Comparison of ENCODE assay signal across 8 cellular contexts in genomic region chr16:1532081-1532760, GRCh38. TPM values are rescaled to one million over a fixed set of nuclear protein-coding genes. Genes with fewer than 3 reads are reported as not detected.
DNase-seq lines count a peak whose midpoint lies in the region; TF ChIP-seq lines count a peak whose summit lies in the region.
"Had no signal": no experiment of that assay in that cellular context is flagged by ENCODE, and none has a peak within 500 bp of the region (broad histone marks: within the 10 kb centered on the region; RNA-seq: fewer than 3 reads in every experiment).

No MANE protein-coding gene starts in this region.

- TF ChIP-seq CTCF in cardiac fibroblast (IDR thresholded peaks at IDR 0.05; ENCODE audit: low read depth, low read length) (no peak), lower leg skin (IDR thresholded peaks at IDR 0.05) (no peak)

- no peaks in the 10 kb centered on the region for H3K27me3 ChIP-seq in NT2/D1 (ENCODE audit: insufficient read depth, insufficient read length)

- 24 to 38% methylated on average over 22 to 25 of the region's 28 CpGs for WGBS in lower leg skin, 2 donors

- peaks cover 23% of the 10 kb centered on the region for H3K4me1 ChIP-seq in NT2/D1 (ENCODE audit: insufficient read depth, insufficient read length)

- H3K4me3 ChIP-seq in NT2/D1 (ENCODE audit: insufficient read length, low read depth) (no peak overlapping the region), cardiac fibroblast (replicated peaks in 1 of 2; ENCODE audit: low read depth in 2 of 2, low read length in 2 of 2) (peak overlapping the region in 1 of 2 donors; percentile 90), lower leg skin (ENCODE audit: low read depth, poor library complexity, severe bottlenecking) (no peak overlapping the region)

- no peaks in the 10 kb centered on the region for H3K36me3 ChIP-seq in NT2/D1 (ENCODE audit: insufficient read depth, insufficient read length, low read length)

- intact Hi-C loops in lower leg skin (cut with DNase I; ENCODE audit: low total_unique reads): no loop called here

- H3K9me3 ChIP-seq in NT2/D1 (ENCODE audit: insufficient read depth, low read length): no peaks in the 10 kb centered on the region

- DNase-seq in NT2/D1 (ENCODE audit: low read depth, low spot score) (no peak), cardiac fibroblast (ENCODE audit: low read depth in 2 of 2) (peak; percentile 24 to 72), lower leg skin (ENCODE audit: low spot score in 2 of 2) (peak; percentile 71 to 93), epidermal melanocyte (ENCODE audit: insufficient read length, low spot score) (no peak), NCI-H524 treated with DMSO at 0.1 percent for 48 hours (lab: John Stamatoyannopoulos, UW) (no peak), glomerular visceral epithelial cell (ENCODE audit: extremely low spot score) (no peak)
- DNase-seq: stimulated activated naive B cell treated with anti-CD40 and anti-IgM and Interleukin-4, amounts not matched to agents 10 μg/mL and 1 μg/mL and 100 μg/mL, for 72 hours had no signal

- TF ChIP-seq POLR2A in lower leg skin (IDR thresholded peaks at IDR 0.05): no peak

- peak overlapping the region; percentile 17 for H3K9ac ChIP-seq in NT2/D1 (ENCODE audit: insufficient read length, low read depth)

- H3K27ac ChIP-seq in temporal lobe (ENCODE audit: low read depth, low read length): peak overlapping the region; percentile 27

RNA-seq across cellular contexts. Expression of gene TMEM204, which starts 1.2 kb away (rescaled TPM):
- total RNA-seq in lower leg skin: 10 to 100 TPM; 13.7 to 26.0 (median 26.0) TPM
- total RNA-seq in temporal lobe: 1.7 TPM

RNA-seq across cellular contexts. Expression of gene TELO2, which starts 39.1 kb away (rescaled TPM):
- 10 to 100 TPM; 23.1 to 40.0 (median 34.1) TPM for total RNA-seq in lower leg skin
- total RNA-seq in temporal lobe: 13.8 TPM

RNA-seq across cellular contexts. Expression of gene PTX4, which starts 43.5 kb away (rescaled TPM):
- not detected for total RNA-seq in lower leg skin
- not detected for total RNA-seq in temporal lobe

RNA-seq across cellular contexts. Expression of gene CLCN7, which starts 57.4 kb away (rescaled TPM):
- total RNA-seq in lower leg skin: 100 to 1,000 TPM in 1 of 4 donors, 10 to 100 TPM in 3; 46.3 to 140 (median 72.4) TPM
- total RNA-seq in temporal lobe: 43.0 TPM

Comparison
In these comparisons a context has a peak if more than half of its experiments do, and no peak if none do; other contexts are left out.
1. DNase-seq: peak in cardiac fibroblast (2 of 2) and lower leg skin (2 of 2); none in NT2/D1 (single experiment), epidermal melanocyte (single experiment), NCI-H524 treated with DMSO at 0.1 percent for 48 hours (single experiment) and glomerular visceral epithelial cell (single experiment).